31 cellular contexts compared by ENCODE assay signal in the genomic region with DNA sequence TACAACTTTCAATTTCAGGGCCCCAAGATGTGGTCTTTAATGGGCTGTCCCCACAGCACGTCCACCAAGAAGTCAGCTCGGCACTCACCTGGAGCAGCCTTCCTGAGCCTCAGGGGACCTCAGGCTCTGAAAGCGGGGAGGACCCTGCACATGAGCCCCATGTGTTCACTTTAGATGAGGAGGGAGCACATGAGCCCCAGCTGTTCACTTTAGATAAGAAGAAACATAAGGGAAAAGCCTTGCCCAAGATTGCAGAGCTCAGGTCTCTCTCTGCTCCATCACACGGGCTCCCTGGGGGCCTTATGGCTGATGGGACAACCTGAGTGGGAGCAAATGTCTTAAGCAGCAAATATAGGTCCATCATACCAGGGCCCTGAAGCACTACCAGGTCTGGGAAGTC.
"Had no signal": no experiment of that assay in that cellular context is flagged by ENCODE, and none has a peak within 500 bp of the region (broad histone marks: within the 10 kb centered on the region; RNA-seq: fewer than 3 reads in every experiment).

No MANE protein-coding gene starts in this region.

- H3K27me3 Mint-ChIP-seq: naive B cell; stimulated activated naive B cell treated with anti-CD40 and anti-IgM and Interleukin-4, amounts not matched to agents 10 μg/mL and 1 μg/mL and 100 μg/mL, for 72 hours; stimulated activated naive CD8-positive, alpha-beta T cell treated with anti-CD3 and anti-CD28 coated beads, Interleukin-15, Interleukin-2, amounts not matched to agents 100 ng/mL and 50 ng/mL, for 24 hours; type B pancreatic cell had no signal

- ATAC-seq: left colon; left lung; lower lobe of right lung; natural killer cell; right cardiac atrium; sciatic nerve; stimulated activated naive B cell treated with anti-CD40 and anti-IgM and Interleukin-4, amounts not matched to agents 10 μg/mL and 1 μg/mL and 100 μg/mL, for 72 hours had no signal

- H3K9ac ChIP-seq: neural progenitor cell had no signal

- H3K27ac Mint-ChIP-seq: immature natural killer cell; mesothelial cell of epicardium; natural killer cell; nephron progenitor cell; neural progenitor cell; stimulated activated naive B cell treated with anti-CD40 and anti-IgM and Interleukin-4, amounts not matched to agents 10 μg/mL and 1 μg/mL and 100 μg/mL, for 72 hours; stimulated activated naive CD8-positive, alpha-beta T cell treated with anti-CD3 and anti-CD28 coated beads, Interleukin-15, Interleukin-2, amounts not matched to agents 100 ng/mL and 50 ng/mL, for 24 hours; type B pancreatic cell had no signal

- H3K4me3 Mint-ChIP-seq: immature natural killer cell; mesothelial cell of epicardium; naive B cell; natural killer cell; nephron progenitor cell; neural progenitor cell; stimulated activated naive B cell treated with anti-CD40 and anti-IgM and Interleukin-4, amounts not matched to agents 10 μg/mL and 1 μg/mL and 100 μg/mL, for 72 hours; stimulated activated naive CD8-positive, alpha-beta T cell treated with anti-CD3 and anti-CD28 coated beads, Interleukin-15, Interleukin-2, amounts not matched to agents 100 ng/mL and 50 ng/mL, for 24 hours; type B pancreatic cell had no signal

- H3K27me3 ChIP-seq: left lung, neural progenitor cell, neutrophil, ovary, tibial nerve, uterus had no signal

- H3K4me3 ChIP-seq: left lung, lower lobe of right lung, neural progenitor cell, ovary, prostate gland, skin epidermis, tibial nerve, uterus had no signal

- H3K9me3 Mint-ChIP-seq: immature natural killer cell; mesothelial cell of epicardium; naive B cell; natural killer cell; neural progenitor cell; stimulated activated naive CD8-positive, alpha-beta T cell treated with anti-CD3 and anti-CD28 coated beads, Interleukin-15, Interleukin-2, amounts not matched to agents 100 ng/mL and 50 ng/mL, for 24 hours; type B pancreatic cell had no signal

- H3K4me1 Mint-ChIP-seq: immature natural killer cell; mesothelial cell of epicardium; naive B cell; natural killer cell; nephron progenitor cell; neural progenitor cell; stimulated activated naive B cell treated with anti-CD40 and anti-IgM and Interleukin-4, amounts not matched to agents 10 μg/mL and 1 μg/mL and 100 μg/mL, for 72 hours had no signal

- H3K9me3 ChIP-seq: left lung, lower lobe of right lung, neutrophil, ovary, prostate gland, tibial nerve, uterus had no signal

- DNase-seq: hypothalamus; immature natural killer cell; kidney; left colon; left lung; lower lobe of right lung; mammary epithelial cell; mesendoderm; naive B cell; natural killer cell; nephron progenitor cell; occipital lobe; ovary; retina; right cardiac atrium; stimulated activated CD4-positive, alpha-beta T cell treated with anti-CD3 and anti-CD28 coated beads, Interleukin-12 subunit alpha, Interleukin-12 subunit beta, amount 100 ng/mL, for 4 hours; stimulated activated CD4-positive, alpha-beta T cell treated with anti-CD3 and anti-CD28 coated beads, Interleukin-15, amount 100 ng/mL, for 24 hours; stimulated activated CD4-positive, alpha-beta T cell treated with anti-CD3 and anti-CD28 coated beads, Interleukin-2, amount 100 ng/mL, for 24 hours; stimulated activated CD4-positive, alpha-beta T cell treated with anti-CD3 and anti-CD28 coated beads, Interleukin-4, amount 100 ng/mL, for 1 hour; stimulated activated naive B cell treated with anti-CD40 and anti-IgM and Interleukin-4, amounts not matched to agents 10 μg/mL and 1 μg/mL and 100 μg/mL, for 72 hours; substantia nigra; uterus had no signal

- H3K36me3 Mint-ChIP-seq: immature natural killer cell, natural killer cell had no signal

- H3K4me1 ChIP-seq: left lung, lower lobe of right lung, neural progenitor cell, prostate gland, tibial nerve, uterus had no signal

- H3K36me3 ChIP-seq: ovary, uterus had no signal

- H3K27ac ChIP-seq: left lung, lower lobe of right lung, neural progenitor cell, neutrophil, ovary, prostate gland, skin epidermis, tibial nerve, uterus had no signal
